1 cellular context compared by ENCODE assay signal in genomic region chr22:38220163-38220562, GRCh38.
TF ChIP-seq lines count a peak whose summit lies in the region.

No MANE protein-coding gene starts in this region.

TF ChIP-seq in H1, 55 proteins besides CTCF, POLR2A, EP300 and RAD21:
- no peak for TF ChIP-seq POU5F1 (IDR thresholded peaks at IDR 0.05; ENCODE audit: low read depth, low read length)
- TF ChIP-seq RXRA (IDR thresholded peaks at IDR 0.05; ENCODE audit: insufficient read depth, low read depth, low read length): no peak
- 0 out of 2 replicates have a peak, but pooled peaks have one; percentile 20 for TF ChIP-seq GABPA (IDR thresholded peaks at IDR 0.05; ENCODE audit: borderline replicate concordance, insufficient read depth, low read length)
TF ChIP-seq in H1: peak in this region for 1.
